Comparison of ENCODE assay signal across 9 cellular contexts in the genomic region with DNA sequence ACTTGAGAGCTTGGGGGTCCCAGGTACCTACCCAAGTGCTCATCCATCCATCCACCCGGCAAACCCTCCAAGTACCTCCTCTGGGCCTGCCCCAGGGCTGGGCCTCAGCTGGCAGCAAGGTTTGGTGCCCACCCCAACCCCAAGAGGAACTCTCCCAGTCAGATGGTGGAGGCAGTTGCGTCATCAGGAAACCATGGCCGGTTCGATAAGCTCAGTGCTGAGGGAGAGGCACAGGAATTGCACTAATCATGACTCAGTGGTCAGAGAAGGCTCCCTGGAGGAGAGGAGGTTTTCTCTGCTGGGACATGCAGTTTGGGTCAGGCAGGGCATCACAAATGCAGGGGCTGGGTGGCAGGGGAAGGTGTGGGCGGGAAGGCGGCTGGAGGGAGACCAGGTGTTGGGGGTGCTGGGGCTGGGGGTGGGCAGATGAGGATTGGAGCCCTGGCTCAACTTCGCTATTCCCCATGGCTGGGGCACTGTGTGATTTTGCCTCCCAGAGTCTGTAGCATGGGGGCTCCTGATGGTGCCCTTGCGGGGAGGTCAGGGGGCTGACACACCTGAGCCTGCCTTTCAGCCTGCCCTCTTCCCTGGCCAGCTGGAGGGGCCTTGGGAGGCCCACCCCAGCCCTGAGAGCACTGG. TPM values are rescaled to one million over a fixed set of nuclear protein-coding genes. Genes with fewer than 3 reads are reported as not detected.
DNase-seq lines count a peak whose midpoint lies in the region; ATAC-seq and TF ChIP-seq lines count a peak whose summit lies in the region.
"Had no signal": no experiment of that assay in that cellular context is flagged by ENCODE, and none has a peak within 500 bp of the region (broad histone marks: within the 10 kb centered on the region; RNA-seq: fewer than 3 reads in every experiment).

No MANE protein-coding gene starts in this region.

- no peak overlapping the region for H3K4me3 ChIP-seq in mesodermal cell (ENCODE audit: extremely low read depth, insufficient read depth, low read length, poor library complexity, severe bottlenecking)
- H3K4me3 ChIP-seq: tibial nerve had no signal

- H3K4me1 ChIP-seq in mesodermal cell (ENCODE audit: control insufficient read depth, insufficient read depth, low read length, poor library complexity, severe bottlenecking) = peaks cover 32% of the 10 kb centered on the region

- POLR2A ChIA-PET in CD4-positive, alpha-beta T cell (lab: Charles Lee) = interaction anchor here (0.8 to 2.4 kb wide), 4 partner anchors 8 to 69 kb away, joined by 3 to 9 read pairs (median 4); no protein-coding TSS in a partner anchor

- TF ChIP-seq CTCF in CD4-positive, alpha-beta T cell (IDR thresholded peaks at IDR 0.05) = no peak
- TF ChIP-seq CTCF in chondrocyte (IDR thresholded peaks at IDR 0.05) = no peak

- no peak overlapping the region for H3K4me3 Mint-ChIP-seq in CD4-positive, alpha-beta T cell
- H3K4me3 Mint-ChIP-seq in chondrocyte (ENCODE audit: unreplicated experiment) = no peak overlapping the region

- WGBS in mesodermal cell (ENCODE audit: insufficient coverage in 2 of 2), 2 experiments = 89 to 93% methylated on average over 6 to 8 of the region's 8 CpGs

- peaks cover 90% of the 10 kb centered on the region for H3K4me1 Mint-ChIP-seq in CD4-positive, alpha-beta T cell (ENCODE audit: low read depth)
- H3K4me1 Mint-ChIP-seq in chondrocyte (ENCODE audit: low read depth) = peaks cover 52% of the 10 kb centered on the region

- intact Hi-C loops in CD4-positive, alpha-beta T cell (cut with DNase I, micrococcal nuclease) = no loop called here

- peak overlapping the region; percentile 93 for H3K27ac ChIP-seq in CD4-positive, alpha-beta T cell (ENCODE audit: low read depth, low read length)
- H3K27ac ChIP-seq in mesodermal cell (ENCODE audit: low read depth, low read length, severe bottlenecking) = peak overlapping the region; percentile 49

- peak overlapping the region; percentile 100 for H3K27ac Mint-ChIP-seq in CD4-positive, alpha-beta T cell
- H3K27ac Mint-ChIP-seq in chondrocyte (ENCODE audit: unreplicated experiment) = peak overlapping the region; percentile 68
- no peak overlapping the region for H3K27ac Mint-ChIP-seq in activated naive CD4-positive, alpha-beta T cell treated with anti-CD3 and anti-CD28 coated beads, Interleukin-2, amount 50 U/mL, for 72 hours

- no peaks in the 10 kb centered on the region for H3K27me3 ChIP-seq in CD4-positive, alpha-beta T cell (ENCODE audit: control insufficient read depth, insufficient read depth, low read length)
- H3K27me3 ChIP-seq: tibial nerve had no signal

- no peaks in the 10 kb centered on the region for H3K9me3 ChIP-seq in CD4-positive, alpha-beta T cell (ENCODE audit: control insufficient read depth, low read length)
- H3K9me3 ChIP-seq in mesodermal cell (ENCODE audit: control insufficient read depth, low read length) = no peaks in the 10 kb centered on the region
- H3K9me3 ChIP-seq: tibial nerve had no signal

- CTCF ChIA-PET in CD4-positive, alpha-beta T cell (lab: Charles Lee) = interaction anchor here (27.4 kb wide), 1 partner anchor 36 kb away, joined by 487 read pairs; a partner anchor contains a TSS

- H3K36me3 Mint-ChIP-seq in CD4-positive, alpha-beta T cell (ENCODE audit: low read depth) = peaks cover 29% of the 10 kb centered on the region
- H3K36me3 Mint-ChIP-seq in chondrocyte (ENCODE audit: low read depth) = peaks cover 2% of the 10 kb centered on the region
- peaks cover 5 to 7% of the 10 kb centered on the region in 2 donors for H3K36me3 Mint-ChIP-seq in activated naive CD4-positive, alpha-beta T cell treated with anti-CD3 and anti-CD28 coated beads, Interleukin-2, amount 50 U/mL, for 72 hours

- ATAC-seq in CD4-positive, alpha-beta T cell (ENCODE audit: poor library complexity) = no peak
- ATAC-seq in activated naive CD4-positive, alpha-beta T cell treated with anti-CD3 and anti-CD28 coated beads, Interleukin-2, amount 50 U/mL, for 72 hours = no peak

- H3K36me3 ChIP-seq in mesodermal cell (ENCODE audit: control insufficient read depth, insufficient read depth, low read length) = peaks cover 33% of the 10 kb centered on the region

- DNase-seq in CD4-positive, alpha-beta T cell = no peak
- DNase-seq in NCI-H226 (peak; percentile 91), chondrocyte (ENCODE audit: low spot score) (no peak), NCI-H1930 (lab: John Stamatoyannopoulos, UW) (no peak)
- DNase-seq in stimulated activated naive CD4-positive, alpha-beta T cell treated with Interleukin-2 at 50 U/mL for 16 hours (lab: John Stamatoyannopoulos, UW) = no peak
- no peak for DNase-seq in effector CD8-positive, alpha-beta T cell (lab: John Stamatoyannopoulos, UW)
- no peak for DNase-seq in activated naive CD4-positive, alpha-beta T cell treated with anti-CD3 and anti-CD28 coated beads, Interleukin-2, amount 50 U/mL, for 72 hours (ENCODE audit: low spot score in 2 of 2)

- no peaks in the 10 kb centered on the region for H3K27me3 Mint-ChIP-seq in CD4-positive, alpha-beta T cell
- H3K27me3 Mint-ChIP-seq in chondrocyte (ENCODE audit: low read depth) = no peaks in the 10 kb centered on the region

- no peaks in the 10 kb centered on the region for H3K9me3 Mint-ChIP-seq in CD4-positive, alpha-beta T cell
- no peaks in the 10 kb centered on the region for H3K9me3 Mint-ChIP-seq in chondrocyte (ENCODE audit: low read depth)
- no peaks in the 10 kb centered on the region for H3K9me3 Mint-ChIP-seq in activated naive CD4-positive, alpha-beta T cell treated with anti-CD3 and anti-CD28 coated beads, Interleukin-2, amount 50 U/mL, for 72 hours

RNA-seq across cellular contexts. Expression of a gene that starts 32.2 kb away (rescaled TPM):
- total RNA-seq in CD4-positive, alpha-beta T cell = 10 to 100 TPM; 42.3 to 46.4 TPM
- total RNA-seq in chondrocyte = 14.7 to 20.0 TPM (median 18.3 TPM) in 3 replicates
- polyA plus RNA-seq in mesodermal cell (2013, experiment 1 of 2) = 25.4 TPM
- 21.4 TPM for polyA plus RNA-seq in mesodermal cell (2013, experiment 2 of 2)
- total RNA-seq in activated naive CD4-positive, alpha-beta T cell treated with anti-CD3 and anti-CD28 coated beads, Interleukin-2, amount 50 U/mL, for 72 hours = 10 to 100 TPM; 18.0 to 24.6 TPM

Comparison
In these comparisons a context has a peak if more than half of its experiments do, and no peak if none do; other contexts are left out.
1. H3K27ac Mint-ChIP-seq: peak in CD4-positive, alpha-beta T cell (single experiment) and chondrocyte (single experiment); none in activated naive CD4-positive, alpha-beta T cell treated with anti-CD3 and anti-CD28 coated beads, Interleukin-2, amount 50 U/mL, for 72 hours (0 of 2).